ENCODE assay signal across 8 cellular contexts in genomic region chr1:204408602-204409001, GRCh38. TPM values are rescaled to one million over a fixed set of nuclear protein-coding genes. Genes with fewer than 3 reads are reported as not detected.
DNase-seq lines count a peak whose midpoint lies in the region; ATAC-seq and TF ChIP-seq lines count a peak whose summit lies in the region.

No MANE protein-coding gene starts in this region.

- H3K4me3 ChIP-seq in GM12865 (ENCODE audit: low read depth, low read length) (peak overlapping the region; percentile 99), fibroblast of villous mesenchyme (ENCODE audit: low read depth, low read length) (peak overlapping the region; percentile 97), sigmoid colon (peak overlapping the region; percentile 69 to 97 (median 92))

- H3K9me3 ChIP-seq in sigmoid colon = no peaks in the 10 kb centered on the region

- TF ChIP-seq POLR2A in sigmoid colon (IDR thresholded peaks at IDR 0.05) = no peak

- TF ChIP-seq EP300 in sigmoid colon (IDR thresholded peaks at IDR 0.05) = no peak

- intact Hi-C loops in sigmoid colon (cut with DNase I) = no loop called here

- TF ChIP-seq CTCF in GM12865 (IDR thresholded peaks at IDR 0.05; ENCODE audit: insufficient read depth, low read depth, low read length, missing control alignments) = no peak
- no peak for TF ChIP-seq CTCF in VCaP (conservative IDR thresholded peaks at IDR 0.05)
- TF ChIP-seq CTCF in fibroblast of villous mesenchyme (IDR thresholded peaks at IDR 0.05; ENCODE audit: insufficient read depth, low read depth, low read length) = no peak
- TF ChIP-seq CTCF in sigmoid colon (IDR thresholded peaks at IDR 0.05) = no peak

- H3K27ac ChIP-seq in VCaP = peak overlapping the region; percentile 98
- peak overlapping the region; percentile 96 to 100 (median 99) for H3K27ac ChIP-seq in sigmoid colon

- no peak for ATAC-seq in HG03045 (IDR thresholded peaks at IDR 0.05; ENCODE audit: unreplicated experiment)
- no peak for ATAC-seq in HG03097 (IDR thresholded peaks at IDR 0.05; ENCODE audit: low FRiP score, unreplicated experiment)

- peaks cover 5 to 30% (median 12%) of the 10 kb centered on the region in 4 donors for H3K36me3 ChIP-seq in sigmoid colon

- peaks cover 0 to 58% (median 40%) of the 10 kb centered on the region in 4 donors for H3K4me1 ChIP-seq in sigmoid colon

- no peaks in the 10 kb centered on the region for H3K27me3 ChIP-seq in sigmoid colon

- DNase-seq in GM12865 (ENCODE audit: low read depth) (no peak), fibroblast of villous mesenchyme (ENCODE audit: low read depth) (no peak), sigmoid colon (no peak), DMS 273 (lab: John Stamatoyannopoulos, UW; ENCODE audit: unreplicated experiment) (no peak), NCI-H82 treated with DMSO at 0.1 percent for 48 hours (lab: John Stamatoyannopoulos, UW; ENCODE audit: unreplicated experiment) (no peak)

- 1 to 7% methylated on average over 1 of the region's 1 CpG for WGBS in sigmoid colon, 2 donors

RNA-seq across cellular contexts. Expression of gene PPP1R15B, which starts 3.0 kb away (rescaled TPM):
- 35.1 and 49.7 TPM in 2 replicates for total RNA-seq in fibroblast of villous mesenchyme
- total RNA-seq in sigmoid colon = 10 to 100 TPM; 40.0 to 44.7 (median 42.9) TPM
- 10 to 100 TPM in 1 of 3 donors, 1 to 10 TPM in 2; 9.0 to 31.3 (median 9.5) TPM for polyA plus RNA-seq in sigmoid colon

RNA-seq across cellular contexts. Expression of gene PLEKHA6, which starts 48.9 kb away (rescaled TPM):
- total RNA-seq in fibroblast of villous mesenchyme = 2.9 and 3.9 TPM in 2 replicates
- 10 to 100 TPM in 1 of 4 donors, 1 to 10 TPM in 3; 5.6 to 15.0 (median 8.5) TPM for total RNA-seq in sigmoid colon
- polyA plus RNA-seq in sigmoid colon = 10 to 100 TPM; 22.2 to 58.7 (median 40.5) TPM
